ENCODE assay signal across 8 cellular contexts in genomic region chr12:106301611-106302321, GRCh38. TPM values are rescaled to one million over a fixed set of nuclear protein-coding genes. Genes with fewer than 3 reads are reported as not detected.
DNase-seq lines count a peak whose midpoint lies in the region; ATAC-seq and TF ChIP-seq lines count a peak whose summit lies in the region.

No MANE protein-coding gene starts in this region.

- H3K79me2 ChIP-seq in GM23338 (replicated peaks; ENCODE audit: insufficient read depth): no peaks in the 10 kb centered on the region

- H3K9me3 Mint-ChIP-seq in GM23338 (no peaks in the 10 kb centered on the region), T-cell (no peaks in the 10 kb centered on the region)

- no peaks in the 10 kb centered on the region for H3K9me3 ChIP-seq in adrenal gland (replicated peaks in 1 of 3)

- H3K4me3 Mint-ChIP-seq in GM23338 (peak overlapping the region; percentile 80), T-cell (peak overlapping the region; percentile 85 to 93 (median 87))

- POLR2A ChIA-PET in T-cell (lab: Charles Lee): interaction anchor here (0.5 to 1.6 kb wide), 18 partner anchors 10 to 1069 kb away, joined by 3 to 10 read pairs (median 4); partner anchors contain the start of genes CKAP4 (in 1 of the 2), POLR3B (in 1 of the 2) and TMEM263 (in 1 of the 2)

- H3K27me3 Mint-ChIP-seq in GM23338 (ENCODE audit: insufficient read depth, low read depth, poor library complexity) (peaks cover 7% of the 10 kb centered on the region), T-cell (no peaks in the 10 kb centered on the region)

- no peaks in the 10 kb centered on the region for H3K27me3 ChIP-seq in GM23338 (ENCODE audit: insufficient read depth)
- H3K27me3 ChIP-seq in adrenal gland: no peaks in the 10 kb centered on the region

- WGBS in adrenal gland, 4 donors: 3 to 13% (median 4%) methylated on average over 13 to 32 of the region's 32 CpGs

- H3K4me3 ChIP-seq in GM23338: peak overlapping the region; percentile 97
- peak overlapping the region in 2 of 4 donors; percentile 63 to 90 for H3K4me3 ChIP-seq in adrenal gland

- no peak for TF ChIP-seq POLR2A in adrenal gland (IDR thresholded peaks at IDR 0.05)

- peak overlapping the region; percentile 92 for H2AFZ ChIP-seq in GM23338

- H3K4me1 Mint-ChIP-seq in GM23338 (peaks cover 41% of the 10 kb centered on the region), T-cell (peaks cover 54 to 66% (median 58%) of the 10 kb centered on the region in 3 donors)

- TF ChIP-seq CTCF in GM23338 (conservative IDR thresholded peaks at IDR 0.05; ENCODE audit: low read depth in 2 of 2): no peak
- TF ChIP-seq CTCF in adrenal gland (IDR thresholded peaks at IDR 0.05): peak in 1 of 6 experiments; percentile 9

- intact Hi-C loops in adrenal gland (cut with DNase I): loop anchor here in 1 of 2 donors (10.0 kb wide), 1 partner anchor 53 kb away; the partner anchor contains the start of gene POLR3B

- peak overlapping the region; percentile 82 for H3K4me2 ChIP-seq in GM23338

- CTCF ChIA-PET in T-cell (lab: Charles Lee): interaction anchor here (0.5 to 3.3 kb wide), 6 partner anchors 12 to 75 kb away, joined by 3 to 26 read pairs (median 10); partner anchors contain the start of gene POLR3B (in 1 of the 2)

- H3K36me3 Mint-ChIP-seq in GM23338 (ENCODE audit: low read depth) (no peaks in the 10 kb centered on the region; the same call in 2 of the 3 replicates), T-cell (peaks cover 17% of the 10 kb centered on the region)

- peak overlapping the region; percentile 60; the same call in 1 of the 2 replicates for H3K27ac Mint-ChIP-seq in GM23338
- H3K27ac Mint-ChIP-seq in T-cell: peak overlapping the region; percentile 97 to 99

- DNase-seq in Daoy (ENCODE audit: low read depth) (peak; percentile 64), GM23338 (ENCODE audit: low spot score) (peak; percentile 75), LoVo (ENCODE audit: low spot score) (peak; percentile 95), T-cell (peak; percentile 61 to 90 (median 80)), adrenal gland (peak; percentile 37 to 74 (median 55)), hepatic stellate cell (ENCODE audit: low spot score) (peak; percentile 21), retina (peak; percentile 69), GDM1 (lab: John Stamatoyannopoulos, UW) (no peak)

- H3K36me3 ChIP-seq in GM23338 (ENCODE audit: insufficient read depth): no peaks in the 10 kb centered on the region
- no peaks in the 10 kb centered on the region for H3K36me3 ChIP-seq in adrenal gland (replicated peaks in 1 of 2)

- ATAC-seq in GM23338: peak; percentile 59
- ATAC-seq in T-cell (replicated peaks in 1 of 4): peak; percentile 49 to 66 (median 53)

- no peaks in the 10 kb centered on the region for H3K9me2 ChIP-seq in GM23338 (ENCODE audit: insufficient read depth)

- H3F3A ChIP-seq in GM23338 (replicated peaks; ENCODE audit: low read depth): no peaks in the 10 kb centered on the region; the same call in 1 of the 2 replicates

- H3K4me1 ChIP-seq in GM23338 (ENCODE audit: insufficient read depth) (peaks cover 18% of the 10 kb centered on the region; the same call in 1 of the 2 replicates), adrenal gland (replicated peaks in 1 of 2) (peaks cover 21 to 30% of the 10 kb centered on the region in 2 donors)

- peak overlapping the region; percentile 3 for H3K27ac ChIP-seq in GM23338 (ENCODE audit: low read depth)
- peak overlapping the region in 3 of 5 donors; percentile 74 to 91 (median 89) for H3K27ac ChIP-seq in adrenal gland

- H4K20me1 ChIP-seq in GM23338 (replicated peaks; ENCODE audit: insufficient read depth): no peaks in the 10 kb centered on the region

TF ChIP-seq in GM23338, 12 proteins besides CTCF, POLR2A, EP300 and RAD21 (continues in another document):
- TF ChIP-seq ZNF331 (CRISPR knock-in tag; IDR thresholded peaks at IDR 0.05; ENCODE audit: low read depth): no peak
- TF ChIP-seq ZNF462 (CRISPR knock-in tag; IDR thresholded peaks at IDR 0.05): no peak
- no peak for TF ChIP-seq ETS1 (IDR thresholded peaks at IDR 0.05)
- no peak for TF ChIP-seq JUNB (IDR thresholded peaks at IDR 0.05; ENCODE audit: unreplicated experiment)

RNA-seq across cellular contexts. Expression of gene TCP11L2, which starts 0.8 kb away (rescaled TPM):
- 2.3 and 2.5 TPM in 2 replicates for total RNA-seq in Daoy (2014; rRNA removed; shearing (Covaris generic))
- total RNA-seq in GM23338 (2014; rRNA removed; shearing (Covaris generic)): 4.4 and 5.2 TPM in 2 replicates
- polyA plus RNA-seq in GM23338 (2016; fragmentation: Nextera tagmentation; extraction: Ambion mirVana) (1.4 and 2.4 TPM in 2 replicates), adrenal gland (1 to 10 TPM; 2.3 to 10.0 (median 5.8) TPM)
- total RNA-seq in T-cell (100 to 1,000 TPM; 139 to 213 (median 157) TPM), adrenal gland (10 to 100 TPM; 13.1 to 70.4 (median 39.4) TPM)

RNA-seq across cellular contexts. Expression of gene CKAP4, which starts 53.9 kb away (rescaled TPM):
- total RNA-seq in Daoy (2014; rRNA removed; shearing (Covaris generic)): 90.9 and 101 TPM in 2 replicates
- 54.8 and 58.8 TPM in 2 replicates for total RNA-seq in GM23338 (2014; rRNA removed; shearing (Covaris generic))
- 32.3 and 35.2 TPM in 2 replicates for polyA plus RNA-seq in GM23338 (2016; fragmentation: Nextera tagmentation; extraction: Ambion mirVana)
- total RNA-seq in T-cell: 10 to 100 TPM in 4 of 5 donors, 1 to 10 TPM in 1; 9.0 to 13.8 (median 11.7) TPM
- total RNA-seq in adrenal gland: 100 to 1,000 TPM in 1 of 8 donors, 10 to 100 TPM in 7; 61.5 to 101 (median 91.5) TPM
- 100 to 1,000 TPM in 1 of 3 donors, 10 to 100 TPM in 2; 11.0 to 101 (median 17.6) TPM for polyA plus RNA-seq in adrenal gland

RNA-seq across cellular contexts. Expression of gene POLR3B, which starts 55.8 kb away (rescaled TPM):
- total RNA-seq in Daoy (2014; rRNA removed; shearing (Covaris generic)): 17.5 and 18.4 TPM in 2 replicates
- total RNA-seq in GM23338 (2014; rRNA removed; shearing (Covaris generic)): 11.7 and 14.6 TPM in 2 replicates
- polyA plus RNA-seq in GM23338 (2016; fragmentation: Nextera tagmentation; extraction: Ambion mirVana) (3.9 and 4.0 TPM in 2 replicates), adrenal gland (10 to 100 TPM in 1 of 3 donors, 1 to 10 TPM in 2; 2.6 to 33.8 (median 2.7) TPM)
- total RNA-seq in T-cell (1 to 10 TPM; 6.3 to 8.4 (median 7.0) TPM), adrenal gland (10 to 100 TPM in 7 of 8 donors, 1 to 10 TPM in 1; 9.8 to 22.4 (median 13.7) TPM)
